In genomic region chr9:137683307-137683864, GRCh38 we compare ENCODE assay signal across 1 cellular context.
TF ChIP-seq lines count a peak whose summit lies in the region.

No MANE protein-coding gene starts in this region.

TF ChIP-seq in K562, 482 proteins besides CTCF, POLR2A, EP300 and RAD21:
- TF ChIP-seq ZNF316 (IDR thresholded peaks at IDR 0.05), result peak; percentile 72
- peak; percentile 64 for TF ChIP-seq C11orf30 (IDR thresholded peaks at IDR 0.05; ENCODE audit: low read depth)
- no peak for TF ChIP-seq RAD51 (IDR thresholded peaks at IDR 0.05; ENCODE audit: borderline replicate concordance, low read depth)
- no peak for TF ChIP-seq ZNF445 (CRISPR knock-in tag; IDR thresholded peaks at IDR 0.05; ENCODE audit: low read depth)
